Comparison of ENCODE assay signal across 8 cellular contexts in the genomic region with DNA sequence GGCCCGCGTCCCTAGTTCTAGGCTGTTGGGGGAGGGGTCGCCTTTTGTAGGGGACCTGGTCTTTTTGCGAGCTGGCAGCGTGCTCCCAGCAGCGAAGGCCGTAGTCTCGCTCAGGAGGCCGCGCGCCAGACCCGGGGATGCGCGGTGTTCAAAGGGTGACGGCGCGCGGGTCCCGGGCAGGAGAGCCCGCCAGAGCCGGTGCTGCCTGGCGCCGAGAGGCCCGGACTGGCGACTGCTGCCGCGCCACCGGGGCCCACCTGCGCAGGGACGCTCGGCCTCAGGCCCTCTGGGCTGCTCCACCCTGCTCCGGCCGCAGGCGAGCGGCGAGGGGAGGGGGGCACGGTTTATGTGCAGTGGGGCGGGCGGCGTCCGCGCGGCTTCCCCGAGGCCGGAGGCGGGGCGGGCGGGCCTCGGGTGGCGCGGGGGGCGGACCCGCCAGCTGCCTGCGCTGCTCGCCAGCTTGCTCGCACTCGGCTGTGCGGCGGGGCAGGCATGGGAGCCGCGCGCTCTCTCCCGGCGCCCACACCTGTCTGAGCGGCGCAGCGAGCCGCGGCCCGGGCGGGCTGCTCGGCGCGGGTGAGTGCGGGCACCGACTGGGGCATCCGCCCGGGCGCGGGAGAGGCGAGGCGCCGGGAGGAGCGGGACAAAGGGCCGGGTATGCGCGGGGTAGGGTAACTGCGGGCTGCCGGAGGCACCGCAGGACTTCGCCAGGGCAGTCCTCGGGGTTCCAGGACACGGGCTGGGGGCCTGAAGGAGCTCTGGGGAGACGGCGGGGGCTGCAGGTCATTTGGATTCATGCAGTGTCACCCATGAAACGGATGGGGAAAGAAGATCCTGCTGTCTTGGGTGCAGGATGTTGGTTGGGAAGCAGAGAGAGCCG. TPM values are rescaled to one million over a fixed set of nuclear protein-coding genes. Genes with fewer than 3 reads are reported as not detected.
DNase-seq lines count a peak whose midpoint lies in the region; ATAC-seq and TF ChIP-seq lines count a peak whose summit lies in the region.

A gene with protein sequence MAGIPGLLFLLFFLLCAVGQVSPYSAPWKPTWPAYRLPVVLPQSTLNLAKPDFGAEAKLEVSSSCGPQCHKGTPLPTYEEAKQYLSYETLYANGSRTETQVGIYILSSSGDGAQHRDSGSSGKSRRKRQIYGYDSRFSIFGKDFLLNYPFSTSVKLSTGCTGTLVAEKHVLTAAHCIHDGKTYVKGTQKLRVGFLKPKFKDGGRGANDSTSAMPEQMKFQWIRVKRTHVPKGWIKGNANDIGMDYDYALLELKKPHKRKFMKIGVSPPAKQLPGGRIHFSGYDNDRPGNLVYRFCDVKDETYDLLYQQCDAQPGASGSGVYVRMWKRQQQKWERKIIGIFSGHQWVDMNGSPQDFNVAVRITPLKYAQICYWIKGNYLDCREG (plus strand): TSS at position 467 of the 880 bp plus-strand sequence. CDS start 7,102 bp downstream, outside the sequence.

- H3K4me1 Mint-ChIP-seq in CD4-positive, alpha-beta T cell (ENCODE audit: low read depth) = no peaks in the 10 kb centered on the region

- no peaks in the 10 kb centered on the region for H3K9me3 Mint-ChIP-seq in CD4-positive, alpha-beta T cell

- TF ChIP-seq CTCF in CD4-positive, alpha-beta T cell (IDR thresholded peaks at IDR 0.05) = no peak

- intact Hi-C loops in CD4-positive, alpha-beta T cell (cut with DNase I, micrococcal nuclease) = no loop called here
- intact Hi-C loops in left cardiac atrium (cut with DNase I) = loop anchor here in 1 of 2 donors (5.0 kb wide), 1 partner anchor 193 kb away; no protein-coding TSS in a partner anchor
- intact Hi-C loops in posterior cingulate gyrus (cut with DNase I) = loop anchor here (5.0 kb wide), 1 partner anchor 343 kb away; no protein-coding TSS in a partner anchor

- no peak within 1 kb of the TSS for H3K27ac Mint-ChIP-seq in CD4-positive, alpha-beta T cell

- peaks cover 35% of the 10 kb centered on the region for H3K27me3 ChIP-seq in CD4-positive, alpha-beta T cell (ENCODE audit: control insufficient read depth, insufficient read depth, low read length)

- peak; percentile 17 for ATAC-seq in CD4-positive, alpha-beta T cell (ENCODE audit: poor library complexity)
- ATAC-seq in GM21381 (IDR thresholded peaks at IDR 0.05; ENCODE audit: unreplicated experiment) (peak; percentile 52), left cardiac atrium (peak; percentile 93 to 94), GM18858 (IDR thresholded peaks at IDR 0.05; ENCODE audit: unreplicated experiment) (no peak)

- peak within 1 kb of the TSS; percentile 20 for H3K4me3 Mint-ChIP-seq in CD4-positive, alpha-beta T cell

- CTCF ChIA-PET in CD4-positive, alpha-beta T cell (lab: Charles Lee) = no interaction called here

- peaks cover 73% of the 10 kb centered on the region for H3K27me3 Mint-ChIP-seq in CD4-positive, alpha-beta T cell

- no peak within 1 kb of the TSS for H3K27ac ChIP-seq in CD4-positive, alpha-beta T cell (ENCODE audit: low read depth, low read length)

- H3K9me3 ChIP-seq in CD4-positive, alpha-beta T cell (ENCODE audit: control insufficient read depth, low read length) = no peaks in the 10 kb centered on the region

- H3K36me3 Mint-ChIP-seq in CD4-positive, alpha-beta T cell (ENCODE audit: low read depth) = no peaks in the 10 kb centered on the region

- DNase-seq in CD4-positive, alpha-beta T cell = peak in 1 of 10 experiments; percentile 3
- peak; percentile 93 for DNase-seq in NCI-H69 (lab: John Stamatoyannopoulos, UW)
- DNase-seq in amniotic stem cell (lab: John Stamatoyannopoulos, UW) = peak; percentile 34
- DNase-seq in left cardiac atrium = peak; percentile 80
- peak in 9 of 10 donors; percentile 31 to 93 (median 46) for DNase-seq in posterior cingulate gyrus
- no peak for DNase-seq in stimulated activated naive CD4-positive, alpha-beta T cell treated with Interleukin-2 at 50 U/mL for 16 hours (lab: John Stamatoyannopoulos, UW)

- POLR2A ChIA-PET in CD4-positive, alpha-beta T cell (lab: Charles Lee) = no interaction called here

RNA-seq across cellular contexts. Expression of the gene that starts here (rescaled TPM):
- under 1 TPM in 1 of 2 experiments, not detected in 1; 0.05 TPM for total RNA-seq in CD4-positive, alpha-beta T cell
- total RNA-seq in left cardiac atrium = 10 to 100 TPM; 12.9 to 63.4 TPM

Comparison
In these comparisons a context has a peak if more than half of its experiments do, and no peak if none do; other contexts are left out.
1. RNA of the gene that starts here (total RNA-seq): 12.9 to 63.4 TPM in left cardiac atrium; 0.05 TPM in CD4-positive, alpha-beta T cell; every median in the first group is over 10 times any median in the second.
2. Peak in ATAC-seq in CD4-positive, alpha-beta T cell; RNA of the gene not detected or under 1 TPM.